ENCODE assay signal across 10 cellular contexts in genomic region chr1:155278689-155279160, GRCh38. TPM values are rescaled to one million over a fixed set of nuclear protein-coding genes. Genes with fewer than 3 reads are reported as not detected.
DNase-seq lines count a peak whose midpoint lies in the region; ATAC-seq and TF ChIP-seq lines count a peak whose summit lies in the region.
"Had no signal": no experiment of that assay in that cellular context is flagged by ENCODE, and none has a peak within 500 bp of the region (broad histone marks: within the 10 kb centered on the region; RNA-seq: fewer than 3 reads in every experiment).

No MANE protein-coding gene starts in this region.

- DNase-seq in T-helper 1 cell (no peak), PC-9 (no peak), endodermal cell (no peak), NCI-H1048 (lab: John Stamatoyannopoulos, UW) (no peak), NCI-H1105 treated with DMSO at 0.1 percent for 48 hours (lab: John Stamatoyannopoulos, UW) (no peak)
- DNase-seq: occipital lobe had no signal

- peaks cover 36% of the 10 kb centered on the region for H3F3A ChIP-seq in PC-9 (ENCODE audit: insufficient read depth, low read depth)

- no peak overlapping the region for H3K27ac ChIP-seq in PC-9
- H3K27ac ChIP-seq in endodermal cell (ENCODE audit: low read depth, low read length) = no peak overlapping the region
- no peak overlapping the region for H3K27ac ChIP-seq in parathyroid adenoma

- H3K4me3 ChIP-seq in PC-9 = peak overlapping the region; percentile 96; the same call in 1 of the 2 replicates
- H3K4me3 ChIP-seq in endodermal cell (ENCODE audit: low read length) = no peak overlapping the region
- H3K4me3 ChIP-seq in parathyroid adenoma (ENCODE audit: low read depth, low read length) = peak overlapping the region; percentile 67

- H3K36me3 ChIP-seq in PC-9 (ENCODE audit: low read depth) (no peaks in the 10 kb centered on the region), endodermal cell (ENCODE audit: control insufficient read depth, insufficient read depth, low read length) (no peaks in the 10 kb centered on the region), parathyroid adenoma (ENCODE audit: control insufficient read depth, insufficient read depth, low read length) (no peaks in the 10 kb centered on the region)

- intact Hi-C loops in PC-9 (cut with micrococcal nuclease; ENCODE audit: unreplicated experiment) = no loop called here

- H3K9me3 ChIP-seq in PC-9 (ENCODE audit: insufficient read depth, low read depth) (no peaks in the 10 kb centered on the region), endodermal cell (ENCODE audit: control insufficient read depth, low read length) (no peaks in the 10 kb centered on the region), parathyroid adenoma (ENCODE audit: control insufficient read depth, low read length) (no peaks in the 10 kb centered on the region)

- H3K36me3 Mint-ChIP-seq in T-helper 1 cell treated with Interleukin-12 subunit alpha and Interleukin-12 subunit beta and Interleukin-4 antibody, amounts not matched to agents 30 μg/mL and 1 μg/mL, for 36 hours (ENCODE audit: low read depth) = no peaks in the 10 kb centered on the region
- peaks cover 5% of the 10 kb centered on the region for H3K36me3 Mint-ChIP-seq in endodermal cell (ENCODE audit: low read depth)

- POLR2A ChIA-PET in PC-9 (lab: Charles Lee; ENCODE audit: unreplicated experiment) = interaction anchor here (0.8 kb wide), 1 partner anchor 25 kb away, joined by 13 read pairs; no protein-coding TSS in a partner anchor

- H3K79me2 ChIP-seq in PC-9 (ENCODE audit: low read depth) (no peaks in the 10 kb centered on the region), parathyroid adenoma (no peaks in the 10 kb centered on the region)

- 56 to 63% methylated on average over 4 to 10 of the region's 10 CpGs for WGBS in endodermal cell (ENCODE audit: insufficient coverage in 1 of 2, insufficient read length in 1 of 2), 2 experiments

- TF ChIP-seq CTCF in PC-9 (conservative IDR thresholded peaks at IDR 0.05) (peak; percentile 8; the same call in 1 of the 2 replicates), endodermal cell (conservative IDR thresholded peaks at IDR 0.05) (peak; percentile 6), parathyroid adenoma (IDR thresholded peaks at IDR 0.05) (no peak)

- H3K9ac ChIP-seq in endodermal cell (ENCODE audit: extremely low read depth, low read length, poor library complexity, severe bottlenecking) (no peak overlapping the region), parathyroid adenoma (no peak overlapping the region)

- no peaks in the 10 kb centered on the region for H3K27me3 ChIP-seq in PC-9 (ENCODE audit: insufficient read depth, low read depth)
- no peaks in the 10 kb centered on the region for H3K27me3 ChIP-seq in endodermal cell (ENCODE audit: control insufficient read depth, insufficient read depth, low read length, poor library complexity, severe bottlenecking)
- H3K27me3 ChIP-seq in parathyroid adenoma (ENCODE audit: control insufficient read depth, insufficient read depth, low read length) = no peaks in the 10 kb centered on the region

- H3K4me1 Mint-ChIP-seq in T-helper 1 cell treated with Interleukin-12 subunit alpha and Interleukin-12 subunit beta and Interleukin-4 antibody, amounts not matched to agents 30 μg/mL and 1 μg/mL, for 36 hours (ENCODE audit: low read depth) = peaks cover 19% of the 10 kb centered on the region
- H3K4me1 Mint-ChIP-seq in endodermal cell = peaks cover 15% of the 10 kb centered on the region

- no peak for ATAC-seq in GM19328 (IDR thresholded peaks at IDR 0.05; ENCODE audit: unreplicated experiment)

- no peaks in the 10 kb centered on the region for H4K20me1 ChIP-seq in PC-9 (ENCODE audit: insufficient read depth)

- BruUV-seq in PC-9 (replicated peaks; lab: Mats Ljungman, UMichigan) = no TSS peak

- CTCF ChIA-PET in PC-9 (lab: Charles Lee) = no interaction called here

- no peaks in the 10 kb centered on the region for H3K9me2 ChIP-seq in PC-9 (ENCODE audit: insufficient read depth)

- H3K4me1 ChIP-seq in PC-9 (replicated peaks; ENCODE audit: insufficient read depth) (peaks cover 7% of the 10 kb centered on the region), endodermal cell (ENCODE audit: control insufficient read depth, insufficient read depth, low read length) (peaks cover 6% of the 10 kb centered on the region), parathyroid adenoma (peaks cover 3% of the 10 kb centered on the region)

- no peaks in the 10 kb centered on the region for H3K9me3 Mint-ChIP-seq in T-helper 1 cell treated with Interleukin-12 subunit alpha and Interleukin-12 subunit beta and Interleukin-4 antibody, amounts not matched to agents 30 μg/mL and 1 μg/mL, for 36 hours
- no peaks in the 10 kb centered on the region for H3K9me3 Mint-ChIP-seq in endodermal cell

- H3K4me2 ChIP-seq in PC-9 (peak overlapping the region; percentile 99), parathyroid adenoma (ENCODE audit: low read length) (peak overlapping the region; percentile 95)

- H3K27me3 Mint-ChIP-seq in T-helper 1 cell treated with Interleukin-12 subunit alpha and Interleukin-12 subunit beta and Interleukin-4 antibody, amounts not matched to agents 30 μg/mL and 1 μg/mL, for 36 hours (ENCODE audit: low read depth) = peaks cover 5% of the 10 kb centered on the region
- peaks cover 4% of the 10 kb centered on the region for H3K27me3 Mint-ChIP-seq in endodermal cell (ENCODE audit: insufficient read depth)

- peak overlapping the region; percentile 74 for H3K4me3 Mint-ChIP-seq in T-helper 1 cell treated with Interleukin-12 subunit alpha and Interleukin-12 subunit beta and Interleukin-4 antibody, amounts not matched to agents 30 μg/mL and 1 μg/mL, for 36 hours
- H3K4me3 Mint-ChIP-seq in endodermal cell = peak overlapping the region; percentile 63

- H2AFZ ChIP-seq in PC-9 = no peak overlapping the region
- H2AFZ ChIP-seq in parathyroid adenoma = peak overlapping the region; percentile 11

- no peak overlapping the region for H3K27ac Mint-ChIP-seq in T-helper 1 cell treated with Interleukin-12 subunit alpha and Interleukin-12 subunit beta and Interleukin-4 antibody, amounts not matched to agents 30 μg/mL and 1 μg/mL, for 36 hours
- no peak overlapping the region for H3K27ac Mint-ChIP-seq in endodermal cell

RNA-seq across cellular contexts. Expression of gene HCN3, which starts 1.5 kb away (rescaled TPM):
- 6.6 and 7.5 TPM in 2 replicates for total RNA-seq in PC-9 (2021)
- total RNA-seq in endodermal cell = 1 to 10 TPM; 8.7 to 9.2 TPM
- polyA plus RNA-seq in endodermal cell (2013, experiment 1 of 2) = 15.1 TPM
- polyA plus RNA-seq in endodermal cell (2013, experiment 2 of 2) = 12.8 TPM

RNA-seq across cellular contexts. Expression of gene CLK2, which starts 5.4 kb away (rescaled TPM):
- total RNA-seq in PC-9 (2021) (39.1 and 43.9 TPM in 2 replicates), endodermal cell (10 to 100 TPM; 69.8 to 82.3 TPM)
- 84.9 TPM for polyA plus RNA-seq in endodermal cell (2013, experiment 1 of 2)
- polyA plus RNA-seq in endodermal cell (2013, experiment 2 of 2) = 71.3 TPM

RNA-seq across cellular contexts. Expression of gene SCAMP3, which starts 16.6 kb away (rescaled TPM):
- total RNA-seq in PC-9 (2021) (56.9 and 64.1 TPM in 2 replicates), endodermal cell (10 to 100 TPM; 56.1 TPM)
- polyA plus RNA-seq in endodermal cell (2013, experiment 1 of 2) = 66.4 TPM
- polyA plus RNA-seq in endodermal cell (2013, experiment 2 of 2) = 60.2 TPM

RNA-seq across cellular contexts. Expression of gene PKLR, which starts 22.5 kb away (rescaled TPM):
- total RNA-seq in PC-9 (2021) (not detected in 2 replicates), endodermal cell (under 1 TPM in 1 of 2 donors, not detected in 1; 0.40 TPM)
- polyA plus RNA-seq in endodermal cell (2013, experiment 1 of 2) = 0.18 TPM
- polyA plus RNA-seq in endodermal cell (2013, experiment 2 of 2) = 0.08 TPM
- total RNA-seq: occipital lobe, urinary bladder had no signal
- polyA plus RNA-seq: urinary bladder had no signal

RNA-seq across cellular contexts. Expression of gene ENTREP3, which starts 23.4 kb away (rescaled TPM):
- total RNA-seq in PC-9 (2021) (56.9 and 60.8 TPM in 2 replicates), endodermal cell (10 to 100 TPM; 49.5 to 65.9 TPM)
- polyA plus RNA-seq in endodermal cell (2013, experiment 1 of 2) = 57.2 TPM
- polyA plus RNA-seq in endodermal cell (2013, experiment 2 of 2) = 49.2 TPM
